Comparison of ENCODE assay signal across 21 cellular contexts in genomic region chr5:37619353-37619752, GRCh38.
DNase-seq lines count a peak whose midpoint lies in the region; ATAC-seq and TF ChIP-seq lines count a peak whose summit lies in the region.
"Had no signal": no experiment of that assay in that cellular context is flagged by ENCODE, and none has a peak within 500 bp of the region (broad histone marks: within the 10 kb centered on the region; RNA-seq: fewer than 3 reads in every experiment).

No MANE protein-coding gene starts in this region.

- intact Hi-C loops in upper lobe of right lung (cut with DNase I), result no loop called here

- H3K27me3 ChIP-seq in osteoblast (ENCODE audit: insufficient read depth, low read length) (no peaks in the 10 kb centered on the region), upper lobe of right lung (no peaks in the 10 kb centered on the region), WERI-Rb-1 (ENCODE audit: insufficient read depth, low read depth, severe bottlenecking) (no peaks in the 10 kb centered on the region)
- H3K27me3 ChIP-seq: BLaER1, gastrocnemius medialis, left lung had no signal

- H3K36me3 ChIP-seq in osteoblast (ENCODE audit: insufficient read depth, low read length), result no peaks in the 10 kb centered on the region
- H3K36me3 ChIP-seq in upper lobe of right lung, result no peaks in the 10 kb centered on the region
- no peaks in the 10 kb centered on the region for H3K36me3 ChIP-seq in WERI-Rb-1
- H3K36me3 ChIP-seq: gastrocnemius medialis, left lung had no signal

- no peak overlapping the region for H3K4me2 ChIP-seq in osteoblast (ENCODE audit: insufficient read depth, low read length)
- H3K4me2 ChIP-seq: BLaER1 had no signal

- H3K36me3 Mint-ChIP-seq in activated naive CD4-positive, alpha-beta T cell treated with anti-CD3 and anti-CD28 coated beads, Interleukin-2, amount 50 U/mL, for 72 hours, result peaks cover 19 to 27% of the 10 kb centered on the region in 2 donors

- DNase-seq in AG10803 (ENCODE audit: low read depth), result peak; percentile 75
- peak; percentile 12 for DNase-seq in HuH-7 (ENCODE audit: low spot score)
- peak; percentile 34 for DNase-seq in dedifferentiated amniotic fluid mesenchymal stem cell (ENCODE audit: extremely low spot score)
- peak; percentile 72 for DNase-seq in osteoblast (ENCODE audit: insufficient read length, low spot score, missing footprints)
- no peak for DNase-seq in upper lobe of right lung
- DNase-seq in activated CD4-positive, CD25-positive, alpha-beta regulatory T cell (lab: John Stamatoyannopoulos, UW), result no peak
- DNase-seq in activated naive CD4-positive, alpha-beta T cell treated with anti-CD3 and anti-CD28 coated beads, Interleukin-2, amount 50 U/mL, for 72 hours (ENCODE audit: low spot score in 2 of 2), result no peak
- no peak for DNase-seq in WERI-Rb-1
- DNase-seq: activated naive CD8-positive, alpha-beta T cell treated with anti-CD3 and anti-CD28 coated beads for 36 hours; caudate nucleus; effector memory CD4-positive, alpha-beta T cell; gastrocnemius medialis; H9; left lung; MM.1S; NCI-H2029 treated with DMSO at 0.1 percent for 48 hours; NCI-H524 treated with DMSO at 0.1 percent for 48 hours; nucleus accumbens; SHP77 treated with DMSO at 0.1 percent for 48 hours; stimulated activated CD4-positive, alpha-beta T cell treated with anti-CD3 and anti-CD28 coated beads, Interleukin-4, amount 100 ng/mL, for 1 hour had no signal

- H3K4me1 ChIP-seq in osteoblast (ENCODE audit: insufficient read depth, low read length) (peaks cover 19% of the 10 kb centered on the region), upper lobe of right lung (no peaks in the 10 kb centered on the region)
- H3K4me1 ChIP-seq: BLaER1, gastrocnemius medialis, left lung had no signal

- H3K27ac ChIP-seq in osteoblast (ENCODE audit: low read depth, low read length) (no peak overlapping the region), upper lobe of right lung (no peak overlapping the region), WERI-Rb-1 (no peak overlapping the region)
- H3K27ac ChIP-seq: BLaER1, gastrocnemius medialis, left lung had no signal

- no peaks in the 10 kb centered on the region for H3K9me3 ChIP-seq in osteoblast (ENCODE audit: low read depth, low read length)
- H3K9me3 ChIP-seq in upper lobe of right lung, result no peaks in the 10 kb centered on the region
- H3K9me3 ChIP-seq in WERI-Rb-1 (ENCODE audit: severe bottlenecking), result no peaks in the 10 kb centered on the region
- H3K9me3 ChIP-seq: gastrocnemius medialis, left lung had no signal

- no peaks in the 10 kb centered on the region for H4K20me1 ChIP-seq in osteoblast (ENCODE audit: insufficient read depth, low read length)
- H4K20me1 ChIP-seq: BLaER1 had no signal

- no peak overlapping the region for H2AFZ ChIP-seq in osteoblast (ENCODE audit: low read length)

- ATAC-seq in upper lobe of right lung, result no peak
- ATAC-seq in activated naive CD4-positive, alpha-beta T cell treated with anti-CD3 and anti-CD28 coated beads, Interleukin-2, amount 50 U/mL, for 72 hours, result no peak
- ATAC-seq: gastrocnemius medialis, left lung had no signal

- TF ChIP-seq CTCF in AG10803 (conservative IDR thresholded peaks at IDR 0.05; ENCODE audit: low read length) (no peak), osteoblast (IDR thresholded peaks at IDR 0.05; ENCODE audit: extremely low read depth, low read depth, low read length) (no peak), upper lobe of right lung (IDR thresholded peaks at IDR 0.05) (no peak), WERI-Rb-1 (IDR thresholded peaks at IDR 0.05; ENCODE audit: low read depth, low read length) (no peak)

- H3K79me2 ChIP-seq in osteoblast (ENCODE audit: insufficient read depth, low read length), result no peaks in the 10 kb centered on the region

- H3K27ac Mint-ChIP-seq in activated naive CD4-positive, alpha-beta T cell treated with anti-CD3 and anti-CD28 coated beads, Interleukin-2, amount 50 U/mL, for 72 hours, result no peak overlapping the region
- H3K27ac Mint-ChIP-seq: activated naive CD8-positive, alpha-beta T cell treated with anti-CD3 and anti-CD28 coated beads for 36 hours had no signal

- H3K9me3 Mint-ChIP-seq in activated naive CD4-positive, alpha-beta T cell treated with anti-CD3 and anti-CD28 coated beads, Interleukin-2, amount 50 U/mL, for 72 hours, result peaks cover 0 to 3% of the 10 kb centered on the region in 2 donors
- H3K9me3 Mint-ChIP-seq: H9 had no signal

- H3K4me3 ChIP-seq in AG10803 (ENCODE audit: low read length) (no peak overlapping the region), osteoblast (ENCODE audit: insufficient read depth, low read length) (no peak overlapping the region), upper lobe of right lung (no peak overlapping the region), WERI-Rb-1 (ENCODE audit: low read depth, low read length) (no peak overlapping the region)
- H3K4me3 ChIP-seq: BLaER1, gastrocnemius medialis, left lung had no signal

Comparison
In these comparisons a context has a peak if more than half of its experiments do, and no peak if none do; other contexts are left out.
1. DNase-seq: peak in AG10803 (single experiment), HuH-7 (single experiment), dedifferentiated amniotic fluid mesenchymal stem cell (single experiment) and osteoblast (single experiment); none in upper lobe of right lung (single experiment), activated CD4-positive, CD25-positive, alpha-beta regulatory T cell (0 of 4), activated naive CD4-positive, alpha-beta T cell treated with anti-CD3 and anti-CD28 coated beads, Interleukin-2, amount 50 U/mL, for 72 hours (0 of 2) and WERI-Rb-1 (single experiment).